Comparison of ENCODE assay signal across 8 cellular contexts in genomic region chr5:100779669-100780375, GRCh38.
DNase-seq lines count a peak whose midpoint lies in the region; ATAC-seq and TF ChIP-seq lines count a peak whose summit lies in the region.

No MANE protein-coding gene starts in this region.

- no peak overlapping the region for H2BK5ac ChIP-seq in IMR-90 (ENCODE audit: low read depth, low read length, poor library complexity, severe bottlenecking)

- no peak overlapping the region for H4K91ac ChIP-seq in IMR-90 (ENCODE audit: insufficient read depth, low read depth, low read length)

- H3K9me1 ChIP-seq in IMR-90 (ENCODE audit: insufficient read depth, low read length) = no peaks in the 10 kb centered on the region

- no peak overlapping the region for H3K14ac ChIP-seq in IMR-90 (replicated peaks; ENCODE audit: low read depth, low read length)

- no peaks in the 10 kb centered on the region for H3K9me3 ChIP-seq in CD4-positive, alpha-beta memory T cell (ENCODE audit: control insufficient read depth in 1 of 2, low read length in 2 of 2)
- H3K9me3 ChIP-seq in IMR-90 (ENCODE audit: control insufficient read depth, insufficient read depth, low read length) (no peaks in the 10 kb centered on the region), fibroblast of lung (ENCODE audit: control insufficient read depth, insufficient read depth, low read depth, low read length) (no peaks in the 10 kb centered on the region), aorta (ENCODE audit: control insufficient read depth, low read length) (no peaks in the 10 kb centered on the region)

- H3K4me3 ChIP-seq in CD4-positive, alpha-beta memory T cell (ENCODE audit: low read length in 2 of 2) = peak overlapping the region; percentile 12 to 42
- H3K4me3 ChIP-seq in IMR-90 (ENCODE audit: insufficient read depth, low read depth, low read length) (no peak overlapping the region), fibroblast of lung (replicated peaks in 1 of 4; ENCODE audit: control extremely low read depth in 1 of 4, insufficient read depth in 1 of 4, low read depth in 3 of 4, low read length in 4 of 4) (no peak overlapping the region), aorta (ENCODE audit: low read length in 2 of 2) (no peak overlapping the region)

- H3K79me2 ChIP-seq in fibroblast of lung (ENCODE audit: control insufficient read depth, insufficient read depth, low read length) = no peaks in the 10 kb centered on the region

- H3K4me2 ChIP-seq in IMR-90 (ENCODE audit: low read depth, low read length) (no peak overlapping the region), fibroblast of lung (ENCODE audit: extremely low read depth, insufficient read depth, low read length) (no peak overlapping the region)

- no peak overlapping the region for H2AK9ac ChIP-seq in IMR-90 (replicated peaks; ENCODE audit: low read depth, low read length, poor library complexity)

- no peak overlapping the region for H2BK120ac ChIP-seq in IMR-90 (ENCODE audit: low read depth, low read length)

- no peaks in the 10 kb centered on the region for H3K36me3 Mint-ChIP-seq in CD4-positive, alpha-beta memory T cell

- peaks cover 30% of the 10 kb centered on the region for H3K4me1 ChIP-seq in CD4-positive, alpha-beta memory T cell (ENCODE audit: insufficient read depth, low read length)
- H3K4me1 ChIP-seq in IMR-90 (ENCODE audit: control insufficient read depth, insufficient read depth, low read length) (peaks cover 4% of the 10 kb centered on the region; the same call in 1 of the 2 replicates), fibroblast of lung (ENCODE audit: control insufficient read depth, extremely low read depth, insufficient read depth, low read length) (no peaks in the 10 kb centered on the region), aorta (ENCODE audit: control insufficient read depth in 1 of 2, insufficient read depth in 2 of 2, low read length in 2 of 2) (peaks cover 0 to 2% of the 10 kb centered on the region in 2 donors)

- peak overlapping the region; percentile 77 to 90 (median 84) for H3K4me3 Mint-ChIP-seq in CD4-positive, alpha-beta memory T cell

- DNase-seq in CD4-positive, alpha-beta memory T cell = no peak
- no peak for DNase-seq in IMR-90
- no peak for DNase-seq in fibroblast of lung (ENCODE audit: low read depth in 2 of 2)
- DNase-seq in aorta = peak in 1 of 2 donors; percentile 48
- DNase-seq in RKO (ENCODE audit: low spot score) = no peak
- no peak for DNase-seq in GM19240 (ENCODE audit: insufficient read length, low spot score)
- no peak for DNase-seq in SK-N-DZ (ENCODE audit: low spot score)

- H3K36me3 ChIP-seq in CD4-positive, alpha-beta memory T cell (ENCODE audit: insufficient read depth, low read length) = no peaks in the 10 kb centered on the region
- H3K36me3 ChIP-seq in IMR-90 (ENCODE audit: control insufficient read depth, insufficient read depth, low read length) (no peaks in the 10 kb centered on the region), fibroblast of lung (ENCODE audit: control insufficient read depth, insufficient read depth, low read length) (no peaks in the 10 kb centered on the region), aorta (ENCODE audit: control insufficient read depth in 1 of 2, insufficient read depth in 2 of 2, low read length in 1 of 2) (no peaks in the 10 kb centered on the region)

- H3K27me3 Mint-ChIP-seq in CD4-positive, alpha-beta memory T cell = no peaks in the 10 kb centered on the region

- peak; percentile 35 for ATAC-seq in GM21447 (IDR thresholded peaks at IDR 0.05; ENCODE audit: unreplicated experiment)
- no peak for ATAC-seq in IMR-90 (ENCODE audit: low read depth)
- peak; percentile 44 for ATAC-seq in aorta (ENCODE audit: low FRiP score)

- in situ Hi-C loops in IMR-90 (cut with MboI; ENCODE audit: low sequenced_read_pairs) = no loop called here

- dilution Hi-C loops in IMR-90 (cut with HindIII; ENCODE audit: low sequenced_read_pairs, unreplicated experiment) = no loop called here

- no peak overlapping the region; the same call in 1 of the 2 replicates for H4K5ac ChIP-seq in IMR-90 (ENCODE audit: low read depth, low read length)

- CTCF ChIA-PET in CD4-positive, alpha-beta memory T cell (lab: Charles Lee; ENCODE audit: partially characterized antibody) = interaction anchor here (0.7 to 3.1 kb wide), 4 partner anchors 62 to 124 kb away, joined by 3 to 13 read pairs (median 6); partner anchors contain the start of gene ST8SIA4
- CTCF ChIA-PET in IMR-90 (lab: Yijun Ruan, JAX) = no interaction called here

- H3K27ac Mint-ChIP-seq in CD4-positive, alpha-beta memory T cell = peak overlapping the region; percentile 62 to 97 (median 95)

- H2BK15ac ChIP-seq in IMR-90 (ENCODE audit: low read depth, low read length) = no peak overlapping the region; the same call in 2 of the 3 replicates

- H3K27me3 ChIP-seq in CD4-positive, alpha-beta memory T cell (ENCODE audit: insufficient read depth, low read length) = no peaks in the 10 kb centered on the region
- H3K27me3 ChIP-seq in IMR-90 (ENCODE audit: control insufficient read depth, insufficient read depth, low read length) = no peaks in the 10 kb centered on the region
- H3K27me3 ChIP-seq in fibroblast of lung (ENCODE audit: control insufficient read depth, insufficient read depth, low read length) = no peaks in the 10 kb centered on the region
- H3K27me3 ChIP-seq in aorta (ENCODE audit: control insufficient read depth in 1 of 2, insufficient read depth in 2 of 2, low read length in 1 of 2) = no peaks in the 10 kb centered on the region

- H3K9me3 Mint-ChIP-seq in CD4-positive, alpha-beta memory T cell = no peaks in the 10 kb centered on the region

- no peak overlapping the region for H4K8ac ChIP-seq in IMR-90 (ENCODE audit: low read depth in 2 of 2, low read length in 2 of 2)

- no peak for TF ChIP-seq POLR2A in IMR-90 (IDR thresholded peaks at IDR 0.05; ENCODE audit: low read depth, low read length)

- no peak overlapping the region for H3K56ac ChIP-seq in IMR-90 (ENCODE audit: extremely low read depth, insufficient read depth, low read length)

- H3K18ac ChIP-seq in IMR-90 (ENCODE audit: low read depth, low read length) = no peak overlapping the region

- intact Hi-C loops in CD4-positive, alpha-beta memory T cell (cut with micrococcal nuclease) = loop anchor here (5.0 kb wide), 1 partner anchor 48 kb away; no protein-coding TSS in a partner anchor
- intact Hi-C loops in IMR-90 (cut with micrococcal nuclease) = no loop called here
- intact Hi-C loops in aorta (cut with DNase I) = no loop called here

- H4K20me1 ChIP-seq in IMR-90 (ENCODE audit: insufficient read depth, low read length) (no peaks in the 10 kb centered on the region), fibroblast of lung (ENCODE audit: control insufficient read depth, extremely low read depth, insufficient read depth, low read length) (no peaks in the 10 kb centered on the region)

- WGBS in IMR-90 (ENCODE audit: extremely low coverage in 2 of 2, insufficient read length in 1 of 2), 2 experiments = no CpG with 5 or more reads among the region's 7 CpGs
- WGBS in aorta, 2 donors = 94 to 96% methylated on average over 7 of the region's 7 CpGs

- H3K9ac ChIP-seq in IMR-90 (ENCODE audit: low read depth, low read length) (no peak overlapping the region), fibroblast of lung (ENCODE audit: insufficient read depth, low read length) (no peak overlapping the region)

- TF ChIP-seq CTCF in IMR-90 (conservative IDR thresholded peaks at IDR 0.05; ENCODE audit: low read depth, low read length) = no peak
- no peak for TF ChIP-seq CTCF in fibroblast of lung (conservative IDR thresholded peaks at IDR 0.05 in 1 of 2, IDR thresholded peaks at IDR 0.05 in 1 of 2; ENCODE audit: low read depth in 1 of 2, low read length in 2 of 2)

- peak overlapping the region; percentile 22; the same call in 1 of the 2 replicates for H2AK5ac ChIP-seq in IMR-90 (ENCODE audit: low read depth, low read length)

- no peak overlapping the region for H2BK20ac ChIP-seq in IMR-90 (ENCODE audit: low read depth, low read length)

- H3K4ac ChIP-seq in IMR-90 (ENCODE audit: low read depth, low read length) = no peak overlapping the region

- peaks cover 22 to 32% (median 27%) of the 10 kb centered on the region in 4 donors for H3K4me1 Mint-ChIP-seq in CD4-positive, alpha-beta memory T cell

- no peak overlapping the region for H3K23ac ChIP-seq in IMR-90 (ENCODE audit: low read depth, low read length)

- POLR2A ChIA-PET in CD4-positive, alpha-beta memory T cell (lab: Charles Lee; ENCODE audit: partially characterized antibody) = interaction anchor here (0.8 to 5.5 kb wide), 3 partner anchors 112 to 156 kb away, joined by 3 to 80 read pairs (median 3); partner anchors contain the start of gene ST8SIA4
- POLR2A ChIA-PET in IMR-90 (lab: Charles Lee; ENCODE audit: unreplicated experiment) = no interaction called here

- no peaks in the 10 kb centered on the region for H3K79me1 ChIP-seq in IMR-90 (ENCODE audit: low read depth in 1 of 2, low read length in 2 of 2)

- no TSS peak for BruUV-seq in IMR-90 (replicated peaks; lab: Mats Ljungman, UMichigan)

- H3K27ac ChIP-seq in CD4-positive, alpha-beta memory T cell (ENCODE audit: low read depth, low read length) = peak overlapping the region; percentile 23
- no peak overlapping the region for H3K27ac ChIP-seq in IMR-90 (ENCODE audit: insufficient read depth, low read length)
- no peak overlapping the region for H3K27ac ChIP-seq in fibroblast of lung (ENCODE audit: insufficient read depth, low read length)
- no peak overlapping the region for H3K27ac ChIP-seq in aorta (ENCODE audit: low read depth in 1 of 2, low read length in 2 of 2)

- no peak for TF ChIP-seq RAD21 in IMR-90 (IDR thresholded peaks at IDR 0.05; ENCODE audit: low read length)

- H2AFZ ChIP-seq in IMR-90 (replicated peaks; ENCODE audit: low read length, poor library complexity) = no peak overlapping the region
- H2AFZ ChIP-seq in fibroblast of lung (ENCODE audit: low read length) = peak overlapping the region; percentile 20

TF ChIP-seq in IMR-90, 13 proteins besides CTCF, POLR2A, EP300 and RAD21:
- TF ChIP-seq SMC3 (IDR thresholded peaks at IDR 0.05; ENCODE audit: low read depth, low read length) (no peak), NFE2L2 (IDR thresholded peaks at IDR 0.05; ENCODE audit: low read depth, low read length) (no peak), MXI1 (IDR thresholded peaks at IDR 0.05; ENCODE audit: borderline replicate concordance, low read depth, low read length) (no peak), FOS (IDR thresholded peaks at IDR 0.05; ENCODE audit: low read depth, low read length) (no peak), RCOR1 (IDR thresholded peaks at IDR 0.05; ENCODE audit: insufficient replicate concordance, low read length) (no peak), MAFK (IDR thresholded peaks at IDR 0.05; ENCODE audit: low read depth, low read length) (no peak), BHLHE40 (IDR thresholded peaks at IDR 0.05; ENCODE audit: low read depth, low read length) (no peak), RFX5 (IDR thresholded peaks at IDR 0.05; ENCODE audit: low read depth, low read length) (no peak)

Comparison
In these comparisons a context has a peak if more than half of its experiments do, and no peak if none do; other contexts are left out.
1. H3K4me3 ChIP-seq: peak in CD4-positive, alpha-beta memory T cell (2 of 2); none in IMR-90 (single experiment), fibroblast of lung (0 of 4) and aorta (0 of 2).